ENCODE assay signal across 11 cellular contexts in genomic region chr2:238290715-238291549, GRCh38. TPM values are rescaled to one million over a fixed set of nuclear protein-coding genes. Genes with fewer than 3 reads are reported as not detected.
DNase-seq lines count a peak whose midpoint lies in the region; ATAC-seq and TF ChIP-seq lines count a peak whose summit lies in the region.
"Had no signal": no experiment of that assay in that cellular context is flagged by ENCODE, and none has a peak within 500 bp of the region (broad histone marks: within the 10 kb centered on the region; RNA-seq: fewer than 3 reads in every experiment).

No MANE protein-coding gene starts in this region.

- H3K36me3 Mint-ChIP-seq in MCF 10A (ENCODE audit: insufficient read depth, unreplicated experiment) = peaks cover 12% of the 10 kb centered on the region
- H3K36me3 Mint-ChIP-seq in T-helper 2 cell treated with Interferon-gamma antibody and Interleukin-4, amounts not matched to agents 5 μg/mL and 100 μg/mL, for 36 hours (ENCODE audit: low read depth) = no peaks in the 10 kb centered on the region

- H3K4me1 Mint-ChIP-seq in MCF 10A (ENCODE audit: insufficient read depth, unreplicated experiment) = peaks cover 37% of the 10 kb centered on the region
- peaks cover 25% of the 10 kb centered on the region for H3K4me1 Mint-ChIP-seq in T-helper 2 cell treated with Interferon-gamma antibody and Interleukin-4, amounts not matched to agents 5 μg/mL and 100 μg/mL, for 36 hours (ENCODE audit: low read depth)

- H3K27me3 Mint-ChIP-seq in MCF 10A (ENCODE audit: insufficient read depth, unreplicated experiment) = peaks cover 11% of the 10 kb centered on the region
- H3K27me3 Mint-ChIP-seq in T-helper 2 cell treated with Interferon-gamma antibody and Interleukin-4, amounts not matched to agents 5 μg/mL and 100 μg/mL, for 36 hours (ENCODE audit: low read depth) = no peaks in the 10 kb centered on the region

- intact Hi-C loops in left ventricle myocardium superior (cut with micrococcal nuclease) (no loop called here), MCF 10A (cut with micrococcal nuclease) (loop anchor here (1.0 kb wide), 2 partner anchors 29 to 148 kb away; partner anchors contain the start of gene TRAF3IP1)

- H3K4me1 ChIP-seq in right atrium auricular region = peaks cover 0 to 42% of the 10 kb centered on the region in 2 donors
- peaks cover 19 to 23% of the 10 kb centered on the region in 2 donors for H3K4me1 ChIP-seq in muscle layer of duodenum (ENCODE audit: control insufficient read depth in 1 of 2, insufficient read depth in 2 of 2, low read length in 2 of 2)

- peak overlapping the region; percentile 99 for H3K27ac Mint-ChIP-seq in MCF 10A (ENCODE audit: low read depth, unreplicated experiment)
- no peak overlapping the region for H3K27ac Mint-ChIP-seq in T-helper 2 cell treated with Interferon-gamma antibody and Interleukin-4, amounts not matched to agents 5 μg/mL and 100 μg/mL, for 36 hours

- TF ChIP-seq CTCF in right atrium auricular region (IDR thresholded peaks at IDR 0.05) (no peak), MCF 10A (IDR thresholded peaks at IDR 0.05; ENCODE audit: unreplicated experiment) (no peak)

- H3K9me3 Mint-ChIP-seq in MCF 10A (ENCODE audit: unreplicated experiment) = no peaks in the 10 kb centered on the region
- H3K9me3 Mint-ChIP-seq in T-helper 2 cell treated with Interferon-gamma antibody and Interleukin-4, amounts not matched to agents 5 μg/mL and 100 μg/mL, for 36 hours = no peaks in the 10 kb centered on the region

- POLR2A ChIA-PET in MCF 10A (lab: Yijun Ruan, JAX) = interaction anchor here (0.6 to 8.9 kb wide), 20 partner anchors 12 to 1824 kb away, joined by 3 to 139 read pairs (median 4); partner anchors contain the start of gene TRAF3IP1

- CTCF ChIA-PET in MCF 10A (lab: Yijun Ruan, JAX) = interaction anchor here (0.6 to 2.5 kb wide), 10 partner anchors 9 to 993 kb away, joined by 3 to 9 read pairs (median 4); no protein-coding TSS in a partner anchor

- ATAC-seq in left ventricle myocardium superior (no peak), GM21528 (IDR thresholded peaks at IDR 0.05; ENCODE audit: low FRiP score, unreplicated experiment) (no peak)

- no peaks in the 10 kb centered on the region for H3K27me3 ChIP-seq in right atrium auricular region
- H3K27me3 ChIP-seq in muscle layer of duodenum (ENCODE audit: low read depth, low read length) = no peaks in the 10 kb centered on the region
- H3K27me3 ChIP-seq: SJSA1 had no signal

- no TSS peak for BruUV-seq in MCF 10A (replicated peaks; lab: Mats Ljungman, UMichigan)

- peak overlapping the region; percentile 23 for H3K27ac ChIP-seq in right atrium auricular region
- H3K27ac ChIP-seq in muscle layer of duodenum (ENCODE audit: low read length) = peak overlapping the region; percentile 75
- H3K27ac ChIP-seq: SJSA1 had no signal

- H3K36me3 ChIP-seq in right atrium auricular region = no peaks in the 10 kb centered on the region
- peaks cover 0 to 13% of the 10 kb centered on the region in 2 donors for H3K36me3 ChIP-seq in muscle layer of duodenum (ENCODE audit: control insufficient read depth in 1 of 2, insufficient read depth in 2 of 2, low read length in 2 of 2)

- H3K4me3 Mint-ChIP-seq in MCF 10A (ENCODE audit: unreplicated experiment) = peak overlapping the region; percentile 74
- H3K4me3 Mint-ChIP-seq in T-helper 2 cell treated with Interferon-gamma antibody and Interleukin-4, amounts not matched to agents 5 μg/mL and 100 μg/mL, for 36 hours = no peak overlapping the region

- no peaks in the 10 kb centered on the region for H3K9me3 ChIP-seq in right atrium auricular region
- no peaks in the 10 kb centered on the region for H3K9me3 ChIP-seq in muscle layer of duodenum (ENCODE audit: control insufficient read depth in 1 of 2, low read length in 2 of 2)
- H3K9me3 ChIP-seq: SJSA1 had no signal

- no peak overlapping the region for H3K4me3 ChIP-seq in right atrium auricular region
- no peak overlapping the region for H3K4me3 ChIP-seq in muscle layer of duodenum (ENCODE audit: low read depth in 1 of 2, low read length in 2 of 2)
- H3K4me3 ChIP-seq: SJSA1 had no signal

- DNase-seq in right atrium auricular region (ENCODE audit: low spot score) (no peak), left ventricle myocardium superior (no peak), MCF 10A (ENCODE audit: unreplicated experiment) (peak; percentile 82), DMS153 treated with DMSO at 0.1 percent for 48 hours (lab: John Stamatoyannopoulos, UW; ENCODE audit: unreplicated experiment) (no peak), mucosa of gallbladder (ENCODE audit: low spot score) (no peak)
- no peak for DNase-seq in T-helper 2 cell treated with Interferon-gamma antibody and Interleukin-4, amounts not matched to agents 5 μg/mL and 100 μg/mL, for 36 hours (ENCODE audit: low spot score)
- DNase-seq: AML-193; effector CD8-positive, alpha-beta T cell had no signal

RNA-seq across cellular contexts. Expression of gene PER2, which starts 2.5 kb away (rescaled TPM):
- 1 to 10 TPM; 5.2 to 9.4 TPM for total RNA-seq in right atrium auricular region
- total RNA-seq in left ventricle myocardium superior = 4.5 TPM
- 8.9 and 13.8 TPM in 2 replicates for total RNA-seq in MCF 10A (2022)
- total RNA-seq in mucosa of gallbladder = 29.8 TPM

RNA-seq across cellular contexts. Expression of gene TRAF3IP1, which starts 29.4 kb away (rescaled TPM):
- total RNA-seq in right atrium auricular region (1 to 10 TPM; 5.0 to 5.8 TPM), left ventricle myocardium superior (13.8 TPM), MCF 10A (2022) (19.1 and 30.1 TPM in 2 replicates), mucosa of gallbladder (25.6 TPM)

RNA-seq across cellular contexts. Expression of gene HES6, which starts 51.1 kb away (rescaled TPM):
- 1 to 10 TPM; 2.5 to 4.8 TPM for total RNA-seq in right atrium auricular region
- total RNA-seq in left ventricle myocardium superior = 2.7 TPM
- total RNA-seq in MCF 10A (2022) = 16.8 and 19.7 TPM in 2 replicates
- 18.0 TPM for total RNA-seq in mucosa of gallbladder
